In the genomic region with DNA sequence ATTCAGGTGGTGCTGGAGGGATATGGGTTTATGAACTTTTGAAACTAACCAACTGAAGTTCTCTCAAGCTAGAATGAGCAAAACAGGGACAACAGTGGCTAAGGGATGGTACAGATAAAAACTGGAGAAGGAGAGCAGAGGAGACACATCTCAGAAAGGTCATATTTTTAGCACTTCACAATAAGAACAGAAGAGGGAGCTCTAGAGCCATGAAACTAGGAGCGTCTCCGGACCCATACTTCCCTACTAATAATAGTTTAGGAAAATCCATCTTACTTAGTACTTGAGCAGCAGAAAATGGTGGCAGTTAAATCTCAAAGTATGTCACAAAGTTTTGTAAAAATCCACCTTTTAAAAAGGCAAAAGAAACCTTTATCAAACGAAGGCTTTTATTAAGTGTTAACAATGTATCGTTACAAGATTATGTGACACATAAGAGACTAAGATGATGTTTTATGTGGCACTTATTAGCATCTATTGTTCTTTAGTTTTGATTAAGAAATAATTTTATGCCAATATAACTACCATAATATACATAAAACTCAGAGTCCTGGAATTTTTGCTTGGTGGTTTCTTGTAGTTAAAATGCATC, we compare ENCODE assay signal across 8 cellular contexts.
DNase-seq lines count a peak whose midpoint lies in the region; ATAC-seq, FAIRE-seq and TF ChIP-seq lines count a peak whose summit lies in the region.

No MANE protein-coding gene starts in this region.

- no peak overlapping the region for H3K27ac Mint-ChIP-seq in nephron

- H3K36me3 Mint-ChIP-seq in nephron (ENCODE audit: low read depth) = no peaks in the 10 kb centered on the region

- no peak for FAIRE-seq in RCC 7860 (lab: Jason Lieb, UNC)

- DNase-seq in NCI-H187 treated with DMSO at 0.1 percent for 48 hours (lab: John Stamatoyannopoulos, UW) (peak; percentile 6), NCI-H187 (lab: John Stamatoyannopoulos, UW) (no peak), HuH-7.5 (ENCODE audit: low spot score) (peak; percentile 14), RCC 7860 (ENCODE audit: low spot score) (peak; percentile 37), erythroblast (lab: John Stamatoyannopoulos, UW) (peak; percentile 15 to 55)
- DNase-seq in NK-92 treated with Interleukin-12 subunit alpha and Interleukin-12 subunit beta, amount 100 ng/mL, for 24 hours (lab: John Stamatoyannopoulos, UW) = no peak

- no peaks in the 10 kb centered on the region for H3K27me3 Mint-ChIP-seq in nephron (ENCODE audit: low read depth)

- ATAC-seq in GM21526 (IDR thresholded peaks at IDR 0.05; ENCODE audit: low FRiP score, unreplicated experiment) = peak; percentile 78

- H3K4me3 Mint-ChIP-seq in nephron = no peak overlapping the region

- peak; percentile 67 to 75 (median 69) for TF ChIP-seq CTCF in nephron (IDR thresholded peaks at IDR 0.05; ENCODE audit: unreplicated experiment in 3 of 3)

- no peak for TF ChIP-seq POLR2A in erythroblast (IDR thresholded peaks at IDR 0.05; ENCODE audit: low read length)

- H3K9me3 Mint-ChIP-seq in nephron = no peaks in the 10 kb centered on the region

- no peaks in the 10 kb centered on the region for H3K4me1 Mint-ChIP-seq in nephron

Comparison
In these comparisons a context has a peak if more than half of its experiments do, and no peak if none do; other contexts are left out.
1. DNase-seq: peak in NCI-H187 treated with DMSO at 0.1 percent for 48 hours (single experiment), HuH-7.5 (single experiment), RCC 7860 (single experiment) and erythroblast (2 of 2); none in NCI-H187 (0 of 2) and NK-92 treated with Interleukin-12 subunit alpha and Interleukin-12 subunit beta, amount 100 ng/mL, for 24 hours (single experiment).